In genomic region chr9:125189011-125189360, GRCh38 we compare ENCODE assay signal across 8 cellular contexts. TPM values are rescaled to one million over a fixed set of nuclear protein-coding genes. Genes with fewer than 3 reads are reported as not detected.
A peak's percentile ranks its signal among the peaks of the same experiment; 100 is the strongest.
DNase-seq lines count a peak whose midpoint lies in the region; ATAC-seq and TF ChIP-seq lines count a peak whose summit lies in the region.

No MANE protein-coding gene starts in this region.

- POLR2A ChIA-PET in WTC11 (lab: Charles Lee), result no interaction called here

- TF ChIP-seq POLR2A in erythroblast (IDR thresholded peaks at IDR 0.05; ENCODE audit: low read length), result no peak

- no peaks in the 10 kb centered on the region for H3K9me3 Mint-ChIP-seq in WTC11
- H3K9me3 Mint-ChIP-seq in natural killer cell treated with Interleukin-12 subunit alpha and Interleukin-12 subunit beta and Interleukin-15 and Interleukin-18, amount 100 ng/mL, for 72 hours, result no peaks in the 10 kb centered on the region

- H3K4me3 Mint-ChIP-seq in WTC11, result peak overlapping the region; percentile 90
- H3K4me3 Mint-ChIP-seq in natural killer cell treated with Interleukin-12 subunit alpha and Interleukin-12 subunit beta and Interleukin-15 and Interleukin-18, amount 100 ng/mL, for 72 hours, result peak overlapping the region; percentile 98

- no peak overlapping the region for H3K27ac Mint-ChIP-seq in WTC11
- H3K27ac Mint-ChIP-seq in natural killer cell treated with Interleukin-12 subunit alpha and Interleukin-12 subunit beta and Interleukin-15 and Interleukin-18, amount 100 ng/mL, for 72 hours, result peak overlapping the region; percentile 90 to 97

- no peak for TF ChIP-seq CTCF in WTC11 (IDR thresholded peaks at IDR 0.05)

- H3K27me3 Mint-ChIP-seq in WTC11 (ENCODE audit: low read depth), result no peaks in the 10 kb centered on the region
- no peaks in the 10 kb centered on the region for H3K27me3 Mint-ChIP-seq in natural killer cell treated with Interleukin-12 subunit alpha and Interleukin-12 subunit beta and Interleukin-15 and Interleukin-18, amount 100 ng/mL, for 72 hours

- no peaks in the 10 kb centered on the region for H3K36me3 Mint-ChIP-seq in WTC11
- no peaks in the 10 kb centered on the region for H3K36me3 Mint-ChIP-seq in natural killer cell treated with Interleukin-12 subunit alpha and Interleukin-12 subunit beta and Interleukin-15 and Interleukin-18, amount 100 ng/mL, for 72 hours

- peaks cover 14% of the 10 kb centered on the region; the same call in 1 of the 2 replicates for H3K4me1 Mint-ChIP-seq in WTC11
- H3K4me1 Mint-ChIP-seq in natural killer cell treated with Interleukin-12 subunit alpha and Interleukin-12 subunit beta and Interleukin-15 and Interleukin-18, amount 100 ng/mL, for 72 hours (ENCODE audit: low read depth in 2 of 2), result peaks cover 13 to 18% of the 10 kb centered on the region in 2 donors

- DNase-seq in activated gamma-delta T cell treated with Interleukin-2 at 50 U/mL for 16 hours (peak; percentile 25), activated gamma-delta T cell (lab: John Stamatoyannopoulos, UW) (no peak), WTC11 (ENCODE audit: low spot score) (peak; percentile 31), erythroblast (lab: John Stamatoyannopoulos, UW) (peak; percentile 65 to 75), medulla oblongata (ENCODE audit: extremely low spot score) (no peak), GOT3 (lab: John Stamatoyannopoulos, UW) (no peak)
- peak; percentile 68 for DNase-seq in natural killer cell treated with Interleukin-12 subunit alpha and Interleukin-12 subunit beta and Interleukin-15 and Interleukin-18, amount 100 ng/mL, for 72 hours (ENCODE audit: low spot score)

- CTCF ChIA-PET in WTC11 (lab: Charles Lee), result no interaction called here

- ATAC-seq in HG03432 (IDR thresholded peaks at IDR 0.05; ENCODE audit: unreplicated experiment) (peak; percentile 23), WTC11 (no peak; the same call in 1 of the 2 replicates)
- ATAC-seq in natural killer cell treated with Interleukin-12 subunit alpha and Interleukin-12 subunit beta and Interleukin-15 and Interleukin-18, amount 100 ng/mL, for 72 hours, result peak; percentile 20 to 63

TF ChIP-seq in WTC11, 78 proteins besides CTCF, POLR2A, EP300 and RAD21:
- no peak for TF ChIP-seq SMAD3 (CRISPR knock-in tag; IDR thresholded peaks at IDR 0.05; ENCODE audit: borderline replicate concordance)
- TF ChIP-seq USF2 (CRISPR knock-in tag; IDR thresholded peaks at IDR 0.05), result no peak
- TF ChIP-seq ZSCAN18 (CRISPR knock-in tag; IDR thresholded peaks at IDR 0.05), result no peak

RNA-seq across cellular contexts. Expression of gene PPP6C, which starts 0.6 kb away (rescaled TPM):
- total RNA-seq in WTC11 (2021), result 40.9 to 47.4 TPM (median 41.4 TPM) in 3 replicates
- 10 to 100 TPM; 47.5 to 50.5 TPM for total RNA-seq in natural killer cell treated with Interleukin-12 subunit alpha and Interleukin-12 subunit beta and Interleukin-15 and Interleukin-18, amount 100 ng/mL, for 72 hours

RNA-seq across cellular contexts. Expression of gene RABEPK, which starts 11.4 kb away (rescaled TPM):
- 23.4 to 25.5 TPM (median 23.7 TPM) in 3 replicates for total RNA-seq in WTC11 (2021)
- total RNA-seq in natural killer cell treated with Interleukin-12 subunit alpha and Interleukin-12 subunit beta and Interleukin-15 and Interleukin-18, amount 100 ng/mL, for 72 hours, result 10 to 100 TPM; 24.1 to 36.7 TPM

RNA-seq across cellular contexts. Expression of gene SCAI, which starts 45.7 kb away (rescaled TPM):
- 20.4 to 25.6 TPM (median 25.0 TPM) in 3 replicates for total RNA-seq in WTC11 (2021)
- 10 to 100 TPM in 1 of 2 donors, 1 to 10 TPM in 1; 5.4 to 13.0 TPM for total RNA-seq in natural killer cell treated with Interleukin-12 subunit alpha and Interleukin-12 subunit beta and Interleukin-15 and Interleukin-18, amount 100 ng/mL, for 72 hours

RNA-seq across cellular contexts. Expression of gene HSPA5, which starts 52.2 kb away (rescaled TPM):
- 224 to 357 TPM (median 224 TPM) in 3 replicates for total RNA-seq in WTC11 (2021)
- 100 to 1,000 TPM; 319 to 344 TPM for total RNA-seq in natural killer cell treated with Interleukin-12 subunit alpha and Interleukin-12 subunit beta and Interleukin-15 and Interleukin-18, amount 100 ng/mL, for 72 hours

Comparison
In these comparisons a context has a peak if more than half of its experiments do, and no peak if none do; other contexts are left out.
1. DNase-seq: peak in activated gamma-delta T cell treated with Interleukin-2 at 50 U/mL for 16 hours (single experiment), WTC11 (single experiment), erythroblast (2 of 2) and natural killer cell treated with Interleukin-12 subunit alpha and Interleukin-12 subunit beta and Interleukin-15 and Interleukin-18, amount 100 ng/mL, for 72 hours (single experiment); none in activated gamma-delta T cell (single experiment), medulla oblongata (single experiment) and GOT3 (single experiment).